In genomic region chr5:102801375-102801774, GRCh38 we compare ENCODE assay signal across 9 cellular contexts. TPM values are rescaled to one million over a fixed set of nuclear protein-coding genes. Genes with fewer than 3 reads are reported as not detected.
DNase-seq lines count a peak whose midpoint lies in the region; ATAC-seq and TF ChIP-seq lines count a peak whose summit lies in the region.
"Had no signal": no experiment of that assay in that cellular context is flagged by ENCODE, and none has a peak within 500 bp of the region (broad histone marks: within the 10 kb centered on the region; RNA-seq: fewer than 3 reads in every experiment).

No MANE protein-coding gene starts in this region.

- peaks cover 67% of the 10 kb centered on the region for H3K4me1 Mint-ChIP-seq in brain

- H3K4me3 Mint-ChIP-seq in brain: peak overlapping the region in 4 of 5 experiments; percentile 3 to 30 (median 14)

- no peak for TF ChIP-seq POLR2A in tibial nerve (IDR thresholded peaks at IDR 0.05)

- peak overlapping the region; percentile 42 for H3K4me2 ChIP-seq in BLaER1

- TF ChIP-seq EP300 in tibial nerve (IDR thresholded peaks at IDR 0.05): no peak

- peaks cover 38% of the 10 kb centered on the region for H3K4me1 ChIP-seq in BLaER1
- H3K4me1 ChIP-seq in tibial nerve: peaks cover 0 to 15% (median under 1%) of the 10 kb centered on the region in 4 donors

- H3K9ac ChIP-seq in BLaER1: no peak overlapping the region

- H3K27me3 ChIP-seq in BLaER1 (no peaks in the 10 kb centered on the region), tibial nerve (no peaks in the 10 kb centered on the region)

- peaks cover 5% of the 10 kb centered on the region for H3K36me3 Mint-ChIP-seq in brain

- peak; percentile 89 for DNase-seq in Jurkat, Clone E6-1 (ENCODE audit: low read depth, low spot score)
- DNase-seq in tibial nerve (ENCODE audit: low spot score in 2 of 2) (no peak), cerebellar cortex (ENCODE audit: low spot score) (no peak), NCI-H128 (lab: John Stamatoyannopoulos, UW; ENCODE audit: unreplicated experiment) (no peak)

- ATAC-seq in GM18858 (IDR thresholded peaks at IDR 0.05; ENCODE audit: unreplicated experiment) (peak; percentile 71), HG03159 (IDR thresholded peaks at IDR 0.05; ENCODE audit: unreplicated experiment) (no peak)

- H4K20me1 ChIP-seq in BLaER1: peaks cover 9% of the 10 kb centered on the region

- H3K9me3 ChIP-seq in BLaER1: no peaks in the 10 kb centered on the region
- H3K9me3 ChIP-seq in tibial nerve: no peaks in the 10 kb centered on the region
- H3K9me3 ChIP-seq: HAP-1 had no signal

- no peaks in the 10 kb centered on the region for H3K27me3 Mint-ChIP-seq in brain

- TF ChIP-seq CTCF in brain (conservative IDR thresholded peaks at IDR 0.05) (no peak), tibial nerve (IDR thresholded peaks at IDR 0.05) (no peak)

- H3K27ac ChIP-seq in BLaER1 (no peak overlapping the region), tibial nerve (no peak overlapping the region)

- no peak overlapping the region for H3K4me3 ChIP-seq in BLaER1
- peak overlapping the region; percentile 10; the same call in 1 of the 2 replicates for H3K4me3 ChIP-seq in Jurkat, Clone E6-1 (ENCODE audit: low read length)
- H3K4me3 ChIP-seq in tibial nerve: no peak overlapping the region
- H3K4me3 ChIP-seq: HAP-1 had no signal

- H3K9me3 Mint-ChIP-seq in brain: peaks cover 0 to 2% (median 0%) of the 10 kb centered on the region in 5 experiments

- H3K36me3 ChIP-seq in BLaER1 (peaks cover 5% of the 10 kb centered on the region; the same call in 1 of the 2 replicates), tibial nerve (no peaks in the 10 kb centered on the region)
- H3K36me3 ChIP-seq: HAP-1 had no signal

- WGBS in tibial nerve, 2 donors: 30 to 37% methylated on average over 3 of the region's 3 CpGs

- H3K27ac Mint-ChIP-seq in brain: peak overlapping the region; percentile 15 to 84 (median 66)

RNA-seq across cellular contexts. Expression of gene PAM, which starts 46.3 kb away (rescaled TPM):
- 21.9 TPM for polyA plus RNA-seq in Jurkat, Clone E6-1 (2012; ENCODE audit: insufficient read depth, insufficient read length)
- 180 TPM for polyA plus RNA-seq in brain (ENCODE audit: insufficient read depth, low read depth, low replicate concordance)
- total RNA-seq in tibial nerve: 100 to 1,000 TPM; 132 to 224 (median 184) TPM
